In genomic region chrY:25055809-25056208, GRCh38 we compare ENCODE assay signal across 7 cellular contexts. TPM values are rescaled to one million over a fixed set of nuclear protein-coding genes. Genes with fewer than 3 reads are reported as not detected.
"Had no signal": no experiment of that assay in that cellular context is flagged by ENCODE, and none has a peak within 500 bp of the region (broad histone marks: within the 10 kb centered on the region; RNA-seq: fewer than 3 reads in every experiment).

No MANE protein-coding gene starts in this region.

RNA-seq across cellular contexts. Expression of gene BPY2C, which starts 3.9 kb away (rescaled TPM):
- total RNA-seq: GM23248, GM23338, H1, H4, H7, H9, HFFc6 had no signal
